1 cellular context compared by ENCODE assay signal in genomic region chr13:75219479-75220237, GRCh38.
TF ChIP-seq lines count a peak whose summit lies in the region.

No MANE protein-coding gene starts in this region.

TF ChIP-seq in HepG2, 621 proteins besides CTCF, POLR2A, EP300 and RAD21 (continued from another document):
- TF ChIP-seq ARID3A (IDR thresholded peaks at IDR 0.05; ENCODE audit: low read depth, low read length), result no peak
- TF ChIP-seq ZNF687 (CRISPR knock-in tag; IDR thresholded peaks at IDR 0.05), result peak; percentile 23; the same call in 1 of the 2 replicates
- TF ChIP-seq NFE2L2 (IDR thresholded peaks at IDR 0.05; ENCODE audit: low read length), result no peak
- no peak for TF ChIP-seq ZNF280B (CRISPR knock-in tag; IDR thresholded peaks at IDR 0.05; ENCODE audit: borderline replicate concordance)
- TF ChIP-seq ZNF230 (CRISPR knock-in tag; IDR thresholded peaks at IDR 0.05), result 0 out of 2 replicates have a peak, but pooled peaks have one; percentile 42
- TF ChIP-seq KDM2A (CRISPR knock-in tag; IDR thresholded peaks at IDR 0.05; ENCODE audit: borderline replicate concordance, low read depth), result peak; percentile 61; the same call in 1 of the 2 replicates
- peak; percentile 97 for TF ChIP-seq STAG1 (CRISPR knock-in tag; IDR thresholded peaks at IDR 0.05)
- 0 out of 2 replicates have a peak, but pooled peaks have one; percentile 30 for TF ChIP-seq ARNT2 (CRISPR knock-in tag; IDR thresholded peaks at IDR 0.05; ENCODE audit: low read depth)
- TF ChIP-seq CERS6 (CRISPR knock-in tag; IDR thresholded peaks at IDR 0.05), result no peak
- peak; percentile 37 for TF ChIP-seq HNRNPLL (IDR thresholded peaks at IDR 0.05; ENCODE audit: low read depth, low read length, poor library complexity, severe bottlenecking)
- no peak for TF ChIP-seq FOSL1 (CRISPR knock-in tag; IDR thresholded peaks at IDR 0.05; ENCODE audit: borderline replicate concordance)
- peak; percentile 38; the same call in 1 of the 2 replicates for TF ChIP-seq GABPB1 (CRISPR knock-in tag; IDR thresholded peaks at IDR 0.05)
